Comparison of ENCODE assay signal across 11 cellular contexts in genomic region chr2:222052934-222053367, GRCh38.
DNase-seq lines count a peak whose midpoint lies in the region; ATAC-seq, FAIRE-seq and TF ChIP-seq lines count a peak whose summit lies in the region.
"Had no signal": no experiment of that assay in that cellular context is flagged by ENCODE, and none has a peak within 500 bp of the region (broad histone marks: within the 10 kb centered on the region; RNA-seq: fewer than 3 reads in every experiment).

No MANE protein-coding gene starts in this region.

- no peak overlapping the region for H3K27ac Mint-ChIP-seq in stimulated activated naive B cell treated with anti-CD40 and anti-IgM and Interleukin-4, amounts not matched to agents 10 μg/mL and 1 μg/mL and 100 μg/mL, for 72 hours
- H3K27ac Mint-ChIP-seq: stimulated activated naive CD8-positive, alpha-beta T cell treated with anti-CD3 and anti-CD28 coated beads, Interleukin-15, Interleukin-2, amounts not matched to agents 100 ng/mL and 50 ng/mL, for 24 hours had no signal

- no peaks in the 10 kb centered on the region for H3K36me3 Mint-ChIP-seq in stimulated activated naive B cell treated with anti-CD40 and anti-IgM and Interleukin-4, amounts not matched to agents 10 μg/mL and 1 μg/mL and 100 μg/mL, for 72 hours

- no peaks in the 10 kb centered on the region for H3K4me1 Mint-ChIP-seq in stimulated activated naive B cell treated with anti-CD40 and anti-IgM and Interleukin-4, amounts not matched to agents 10 μg/mL and 1 μg/mL and 100 μg/mL, for 72 hours

- in situ Hi-C loops in astrocyte of the cerebellum (cut with HindIII; ENCODE audit: low sequenced_read_pairs) = no loop called here

- FAIRE-seq in RCC 7860 (lab: Jason Lieb, UNC) = no peak

- H3K27me3 Mint-ChIP-seq in stimulated activated naive B cell treated with anti-CD40 and anti-IgM and Interleukin-4, amounts not matched to agents 10 μg/mL and 1 μg/mL and 100 μg/mL, for 72 hours = peaks cover 17 to 33% of the 10 kb centered on the region in 2 donors

- H3K4me3 Mint-ChIP-seq in stimulated activated naive B cell treated with anti-CD40 and anti-IgM and Interleukin-4, amounts not matched to agents 10 μg/mL and 1 μg/mL and 100 μg/mL, for 72 hours = no peak overlapping the region
- H3K4me3 Mint-ChIP-seq: stimulated activated naive CD8-positive, alpha-beta T cell treated with anti-CD3 and anti-CD28 coated beads, Interleukin-15, Interleukin-2, amounts not matched to agents 100 ng/mL and 50 ng/mL, for 24 hours had no signal

- no peak overlapping the region for H3K4me3 ChIP-seq in astrocyte of the cerebellum (ENCODE audit: low read depth, low read length)

- DNase-seq in SIG-M5 treated with dmso at 0.1 percent for 504 hours (lab: John Stamatoyannopoulos, UW; ENCODE audit: unreplicated experiment) (peak; percentile 6), SIG-M5 (lab: John Stamatoyannopoulos, UW) (no peak), astrocyte of the cerebellum (ENCODE audit: low read depth) (no peak), retina (peak; percentile 78), RCC 7860 (ENCODE audit: low spot score) (no peak), activated T-cell treated with anti-CD3 and anti-CD28 coated beads for 4 hours (no peak)
- DNase-seq in stimulated activated naive B cell treated with anti-CD40 and anti-IgM and Interleukin-4, amounts not matched to agents 10 μg/mL and 1 μg/mL and 100 μg/mL, for 72 hours = no peak
- DNase-seq: NCI-H2029 treated with DMSO at 0.1 percent for 48 hours, nucleus accumbens had no signal

- ATAC-seq in HG03342 (IDR thresholded peaks at IDR 0.05; ENCODE audit: unreplicated experiment) = peak; percentile 78
- no peak for ATAC-seq in stimulated activated naive B cell treated with anti-CD40 and anti-IgM and Interleukin-4, amounts not matched to agents 10 μg/mL and 1 μg/mL and 100 μg/mL, for 72 hours (replicated peaks)

- TF ChIP-seq CTCF in astrocyte of the cerebellum (IDR thresholded peaks at IDR 0.05; ENCODE audit: low read depth, low read length, missing control alignments) = peak; percentile 67

- peaks cover 0 to 2% of the 10 kb centered on the region in 2 donors for H3K9me3 Mint-ChIP-seq in stimulated activated naive B cell treated with anti-CD40 and anti-IgM and Interleukin-4, amounts not matched to agents 10 μg/mL and 1 μg/mL and 100 μg/mL, for 72 hours
- H3K9me3 Mint-ChIP-seq: stimulated activated naive CD8-positive, alpha-beta T cell treated with anti-CD3 and anti-CD28 coated beads, Interleukin-15, Interleukin-2, amounts not matched to agents 100 ng/mL and 50 ng/mL, for 24 hours had no signal

Comparison
In these comparisons a context has a peak if more than half of its experiments do, and no peak if none do; other contexts are left out.
1. DNase-seq: peak in SIG-M5 treated with dmso at 0.1 percent for 504 hours (single experiment) and retina (single experiment); none in SIG-M5 (single experiment), astrocyte of the cerebellum (single experiment), RCC 7860 (single experiment), activated T-cell treated with anti-CD3 and anti-CD28 coated beads for 4 hours (single experiment) and stimulated activated naive B cell treated with anti-CD40 and anti-IgM and Interleukin-4, amounts not matched to agents 10 μg/mL and 1 μg/mL and 100 μg/mL, for 72 hours (single experiment).